8 cellular contexts compared by ENCODE assay signal in the genomic region with DNA sequence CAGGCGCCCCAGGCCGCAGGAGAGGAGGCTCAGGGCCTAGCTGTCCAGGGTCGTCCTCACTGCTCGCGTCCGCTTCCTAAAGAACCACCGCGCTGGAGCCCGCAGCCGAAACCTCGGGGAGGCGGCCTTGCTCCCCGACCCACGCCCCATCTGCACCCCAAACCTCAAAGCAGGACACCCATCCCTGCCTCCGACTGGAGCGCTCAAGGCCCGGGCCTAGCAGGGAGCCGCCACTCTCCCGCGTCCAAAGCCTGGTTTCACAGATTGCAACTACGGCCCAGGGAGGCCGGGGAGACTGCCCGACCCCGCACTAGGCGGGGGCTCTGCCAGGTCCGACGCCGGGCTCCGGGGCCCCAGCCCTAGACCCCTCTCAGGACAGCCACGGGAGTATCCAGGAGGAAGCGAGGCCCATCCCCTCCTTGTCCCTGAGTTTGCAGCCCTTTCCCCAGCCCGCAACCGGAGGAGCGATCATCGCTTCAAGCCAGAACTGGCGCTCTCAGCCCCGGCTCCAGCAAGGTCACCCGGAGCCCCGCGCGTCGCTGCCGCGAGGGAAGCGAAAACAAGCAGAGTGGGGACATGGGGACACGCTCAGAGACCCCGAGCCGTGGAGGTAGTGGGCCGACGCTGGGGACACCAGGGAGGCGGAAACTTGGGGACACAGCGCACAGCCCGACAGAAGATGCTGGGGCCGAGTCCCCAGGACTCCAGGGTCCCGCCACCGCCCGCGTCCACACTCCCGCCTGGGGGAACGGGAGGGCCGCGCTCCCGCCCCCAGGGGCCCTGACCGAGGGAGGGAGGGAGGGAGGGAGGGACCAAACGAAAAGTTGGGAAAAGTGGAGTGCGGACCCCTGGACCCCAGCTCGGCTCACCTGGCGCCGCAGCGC. TPM values are rescaled to one million over a fixed set of nuclear protein-coding genes. Genes with fewer than 3 reads are reported as not detected.
DNase-seq lines count a peak whose midpoint lies in the region; ATAC-seq, FAIRE-seq and TF ChIP-seq lines count a peak whose summit lies in the region.

No MANE protein-coding gene starts in this region.

- POLR2A ChIA-PET in GM12878 (lab: Charles Lee), result no interaction called here

- H3K27me3 ChIP-seq in HUES64 (ENCODE audit: insufficient read depth, low read length) (peaks cover 52% of the 10 kb centered on the region), GM12878 (replicated peaks in 1 of 2; ENCODE audit: control insufficient read depth in 2 of 2, insufficient read depth in 2 of 2, low read length in 1 of 2) (peaks cover 6 to 16% of the 10 kb centered on the region in 2 experiments; a peak in 3 of 4 replicates), stomach (peaks cover 0 to 60% (median 51%) of the 10 kb centered on the region in 3 donors)

- FAIRE-seq in GM12878 (lab: Jason Lieb, UNC), result no peak

- TF ChIP-seq CTCF in AG09309 (IDR thresholded peaks at IDR 0.05; ENCODE audit: control insufficient read depth, insufficient read depth, low read depth, low read length, missing control alignments), result no peak
- TF ChIP-seq CTCF in GM12878 (IDR thresholded peaks at IDR 0.05 in 2 of 3, conservative IDR thresholded peaks at IDR 0.05 in 1 of 3; ENCODE audit: control insufficient read depth in 2 of 3, extremely low read depth in 1 of 3, insufficient read depth in 1 of 3, low read depth in 3 of 3, low read length in 3 of 3), result no peak
- TF ChIP-seq CTCF in stomach (IDR thresholded peaks at IDR 0.05), result no peak

- CTCF ChIA-PET in GM12878 (lab: Yijun Ruan, JAX), result interaction anchor here (1.3 kb wide), 1 partner anchor 79 kb away, joined by 3 read pairs; no protein-coding TSS in a partner anchor

- RAD21 ChIA-PET in GM12878 (lab: Charles Lee; ENCODE audit: unreplicated experiment), result no interaction called here

- 2% methylated on average over 70 of the region's 70 CpGs for WGBS in HUES64
- 4% methylated on average over 44 of the region's 70 CpGs for WGBS in GM12878 (ENCODE audit: insufficient coverage, insufficient replicate concordance, low lambda C conversion rate, missing lambda C conversion rate)
- 5 to 16% (median 7%) methylated on average over 25 to 70 of the region's 70 CpGs for WGBS in stomach, 5 donors

- ATAC-seq in GM12878 (peak; percentile 13), HG02884 (IDR thresholded peaks at IDR 0.05; ENCODE audit: unreplicated experiment) (no peak), HG02973 (IDR thresholded peaks at IDR 0.05; ENCODE audit: unreplicated experiment) (no peak)

- intact Hi-C loops in GM12878 (cut with micrococcal nuclease; ENCODE audit: unreplicated experiment), result loop anchor here (5.0 kb wide), 1 partner anchor 79 kb away; no protein-coding TSS in a partner anchor
- intact Hi-C loops in stomach (cut with DNase I; ENCODE audit: low total_unique reads), result loop anchor here (10.0 kb wide), 1 partner anchor 62 kb away; the partner anchor contains the start of gene SRSF4

- no peak overlapping the region for H2AFZ ChIP-seq in GM12878 (ENCODE audit: control insufficient read depth, low read depth, low read length)

- BruUV-seq in GM12878 (replicated peaks; lab: Mats Ljungman, UMichigan), result no TSS peak

- peak overlapping the region; percentile 86 for H3K4me2 ChIP-seq in GM12878 (ENCODE audit: control insufficient read depth, insufficient read depth)

- TF ChIP-seq RAD21 in GM12878 (IDR thresholded peaks at IDR 0.05; ENCODE audit: insufficient read depth, low read depth, low read length), result no peak

- no peak overlapping the region; the same call in 1 of the 2 replicates for H3K27ac ChIP-seq in HUES64 (ENCODE audit: low read depth, low read length)
- no peak overlapping the region for H3K27ac ChIP-seq in GM12878 (ENCODE audit: control insufficient read depth, insufficient read depth)
- peak overlapping the region; percentile 81 to 93 (median 88) for H3K27ac ChIP-seq in stomach

- H3K36me3 ChIP-seq in HUES64 (ENCODE audit: insufficient read depth, low read length) (peaks cover 2% of the 10 kb centered on the region; the same call in 1 of the 2 replicates), GM12878 (ENCODE audit: control insufficient read depth in 2 of 2, insufficient read depth in 2 of 2, low read length in 1 of 2) (no peaks in the 10 kb centered on the region; a peak in 1 of 4 replicates), stomach (peaks cover 0 to 7% (median 3%) of the 10 kb centered on the region in 4 donors)

- H3K9ac ChIP-seq in HUES64 (ENCODE audit: low read depth, low read length) (peak overlapping the region; percentile 5), GM12878 (ENCODE audit: control insufficient read depth, insufficient read depth, low read length) (no peak overlapping the region)

- peak overlapping the region; percentile 83 for H3K4me3 ChIP-seq in AG09309 (ENCODE audit: control insufficient read depth, low read depth, low read length)
- peak overlapping the region; percentile 54 for H3K4me3 ChIP-seq in HUES64 (ENCODE audit: low read length)
- H3K4me3 ChIP-seq in GM12878, result no peak overlapping the region
- H3K4me3 ChIP-seq in stomach, result peak overlapping the region; percentile 63 to 74 (median 68)

- H3K4me1 ChIP-seq in HUES64 (ENCODE audit: insufficient read depth, low read length) (peaks cover 10% of the 10 kb centered on the region; the same call in 1 of the 2 replicates), GM12878 (ENCODE audit: control insufficient read depth, insufficient read depth, low read length) (no peaks in the 10 kb centered on the region), stomach (peaks cover 36 to 68% (median 47%) of the 10 kb centered on the region in 4 donors)

- no peak for TF ChIP-seq POLR2A in GM12878 (IDR thresholded peaks at IDR 0.05; ENCODE audit: low read depth, low read length)
- TF ChIP-seq POLR2A in stomach (IDR thresholded peaks at IDR 0.05), result no peak

- DNase-seq in AG09309 (ENCODE audit: low read depth), result no peak
- no peak for DNase-seq in GM12878 (ENCODE audit: low read depth, low spot score)
- peak; percentile 25 for DNase-seq in kidney tubule cell (ENCODE audit: low spot score)
- DNase-seq in stomach, result no peak
- no peak for DNase-seq in T1000 (lab: John Stamatoyannopoulos, UW)

- in situ Hi-C loops in GM12878 (cut with MboI), result no loop called here

- no peaks in the 10 kb centered on the region for H3K9me3 ChIP-seq in HUES64 (ENCODE audit: insufficient read depth, low read depth, low read length)
- no peaks in the 10 kb centered on the region for H3K9me3 ChIP-seq in GM12878 (replicated peaks; ENCODE audit: control insufficient read depth, insufficient read depth, low read length)
- no peaks in the 10 kb centered on the region for H3K9me3 ChIP-seq in stomach

- TF ChIP-seq EP300 in GM12878 (IDR thresholded peaks at IDR 0.05; ENCODE audit: borderline replicate concordance in 1 of 2, control insufficient read depth in 1 of 2, low read depth in 2 of 2, low read length in 2 of 2) (no peak), stomach (IDR thresholded peaks at IDR 0.05) (no peak)

- SMC1A ChIA-PET in GM12878 (lab: Charles Lee; ENCODE audit: uncharacterized antibody, unreplicated experiment), result no interaction called here

- H3K79me2 ChIP-seq in GM12878 (ENCODE audit: control insufficient read depth, insufficient read depth, low read length), result no peaks in the 10 kb centered on the region

- no peaks in the 10 kb centered on the region; the same call in 1 of the 2 replicates for H4K20me1 ChIP-seq in GM12878 (ENCODE audit: control insufficient read depth, insufficient read depth)

TF ChIP-seq in GM12878, 131 proteins besides CTCF, POLR2A, EP300 and RAD21:
- no peak for TF ChIP-seq ZNF217 (IDR thresholded peaks at IDR 0.05)
- peak; percentile 44 for TF ChIP-seq SUZ12 (IDR thresholded peaks at IDR 0.05; ENCODE audit: unreplicated experiment)
TF ChIP-seq in GM12878: peak in this region for 1.

RNA-seq across cellular contexts. Expression of gene TMEM200B, which starts 0.5 kb away (rescaled TPM):
- 3.9 TPM for polyA plus RNA-seq in HUES64 (2013, experiment 1 of 2)
- 5.0 TPM for polyA plus RNA-seq in HUES64 (2013, experiment 2 of 2)
- not detected in 2 replicates for total RNA-seq in GM12878 (2013; cell fraction: nucleolus; rRNA removed)
- not detected in 2 replicates for total RNA-seq in GM12878 (2014; rRNA removed)
- total RNA-seq in GM12878 (2014; rRNA removed; fragmentation: Illumina TruSeq; extraction: Trizol), result not detected in 2 replicates
- 0.08 TPM in 1 of 2 replicates, not detected in the other for total RNA-seq in GM12878 (2021)
- not detected for polyA plus RNA-seq in GM12878 (2011; ENCODE audit: low read depth)
- polyA plus RNA-seq in GM12878 (2011; rRNA removed), result 0.03 TPM in 2 replicates
- not detected in 2 replicates for polyA plus RNA-seq in GM12878 (2011; cell fraction: cytosol; rRNA removed)
- 0.09 and 0.12 TPM in 2 replicates for polyA plus RNA-seq in GM12878 (2011; cell fraction: nucleus; rRNA removed)
- polyA plus RNA-seq in GM12878 (2012), result 0.26 TPM in 1 of 2 replicates, not detected in the other
- polyA plus RNA-seq in GM12878 (2014; fragmentation: Illumina TruSeq; extraction: Trizol), result not detected in 2 replicates
- polyA plus RNA-seq in GM12878 (2014; fragmentation: Nextera tagmentation; extraction: Ambion mirVana), result 1 to 10 TPM in 1 of 2 experiments, under 1 TPM in 1; 0.31 to 1.4 TPM
- polyA plus RNA-seq in GM12878 (2014; rRNA removed), result 0.04 TPM in 1 of 2 replicates, not detected in the other
- under 1 TPM; 0.06 to 0.25 TPM for polyA plus RNA-seq in GM12878 (2016; fragmentation: Nextera tagmentation; extraction: Ambion mirVana)
- polyA minus RNA-seq in GM12878 (2011; rRNA and poly(A)+ RNA removed), result not detected in 2 replicates
- polyA minus RNA-seq in GM12878 (2011; cell fraction: cytosol; rRNA and poly(A)+ RNA removed), result not detected in 2 replicates
- polyA minus RNA-seq in GM12878 (2011; cell fraction: nucleus; rRNA and poly(A)+ RNA removed), result not detected in 2 replicates
- 1 to 10 TPM in 1 of 5 donors, under 1 TPM in 1, not detected in 3; 0.45 to 8.3 TPM for total RNA-seq in stomach
- polyA plus RNA-seq in stomach, result 1 to 10 TPM; 1.4 to 4.0 (median 2.8) TPM

RNA-seq across cellular contexts. Expression of gene SRSF4, which starts 58.5 kb away (rescaled TPM):
- 56.7 TPM for polyA plus RNA-seq in HUES64 (2013, experiment 1 of 2)
- 67.7 TPM for polyA plus RNA-seq in HUES64 (2013, experiment 2 of 2)
- total RNA-seq in GM12878 (2013; cell fraction: nucleolus; rRNA removed), result 133 and 139 TPM in 2 replicates
- 52.0 and 56.3 TPM in 2 replicates for total RNA-seq in GM12878 (2014; rRNA removed)
- total RNA-seq in GM12878 (2014; rRNA removed; fragmentation: Illumina TruSeq; extraction: Trizol), result 63.4 and 64.7 TPM in 2 replicates
- 73.9 and 80.8 TPM in 2 replicates for total RNA-seq in GM12878 (2021)
- 72.1 TPM for polyA plus RNA-seq in GM12878 (2011; ENCODE audit: low read depth)
- polyA plus RNA-seq in GM12878 (2011; rRNA removed), result 76.3 and 91.1 TPM in 2 replicates
- polyA plus RNA-seq in GM12878 (2011; cell fraction: cytosol; rRNA removed), result 48.2 and 61.5 TPM in 2 replicates
- polyA plus RNA-seq in GM12878 (2011; cell fraction: nucleus; rRNA removed), result 98.2 and 138 TPM in 2 replicates
- polyA plus RNA-seq in GM12878 (2012), result 79.2 and 88.1 TPM in 2 replicates
- 107 and 109 TPM in 2 replicates for polyA plus RNA-seq in GM12878 (2014; fragmentation: Illumina TruSeq; extraction: Trizol)
- polyA plus RNA-seq in GM12878 (2014; fragmentation: Nextera tagmentation; extraction: Ambion mirVana), result 10 to 100 TPM; 17.2 to 26.4 TPM
- 94.3 and 100 TPM in 2 replicates for polyA plus RNA-seq in GM12878 (2014; rRNA removed)
- 10 to 100 TPM; 91.2 to 93.2 TPM for polyA plus RNA-seq in GM12878 (2016; fragmentation: Nextera tagmentation; extraction: Ambion mirVana)
- polyA minus RNA-seq in GM12878 (2011; rRNA and poly(A)+ RNA removed), result 46.6 and 48.4 TPM in 2 replicates
- polyA minus RNA-seq in GM12878 (2011; cell fraction: cytosol; rRNA and poly(A)+ RNA removed), result 19.5 and 20.0 TPM in 2 replicates
- polyA minus RNA-seq in GM12878 (2011; cell fraction: nucleus; rRNA and poly(A)+ RNA removed), result 25.1 and 44.7 TPM in 2 replicates
- 100 to 1,000 TPM in 1 of 5 donors, 10 to 100 TPM in 4; 25.1 to 328 (median 65.8) TPM for total RNA-seq in stomach
- 10 to 100 TPM; 38.9 to 56.5 (median 49.6) TPM for polyA plus RNA-seq in stomach

Comparison
In these comparisons a context has a peak if more than half of its experiments do, and no peak if none do; other contexts are left out.
1. H3K27ac ChIP-seq: peak in stomach (5 of 5); none in HUES64 (single experiment) and GM12878 (single experiment).